In genomic region chr2:183037660-183038340, GRCh38 we compare ENCODE assay signal across 8 cellular contexts. TPM values are rescaled to one million over a fixed set of nuclear protein-coding genes. Genes with fewer than 3 reads are reported as not detected.
A peak's percentile ranks its signal among the peaks of the same experiment; 100 is the strongest.
DNase-seq lines count a peak whose midpoint lies in the region; ATAC-seq, FAIRE-seq and TF ChIP-seq lines count a peak whose summit lies in the region.

No MANE protein-coding gene starts in this region.

- POLR2A ChIA-PET in K562 (lab: Yijun Ruan, JAX), result interaction anchor here (0.6 to 0.9 kb wide), 3 partner anchors 19 to 49 kb away, joined by 3 read pairs; no protein-coding TSS in a partner anchor

- H2AFZ ChIP-seq in K562 (ENCODE audit: low read depth, low read length), result peak overlapping the region; percentile 57

- under 1% methylated on average over 65 of the region's 89 CpGs for WGBS in K562 (ENCODE audit: insufficient coverage, low coverage, missing lambda C conversion rate)

- H3K79me2 ChIP-seq in K562 (ENCODE audit: control insufficient read depth, insufficient read depth, low read length), result peaks cover 53% of the 10 kb centered on the region

- FAIRE-seq in K562 (lab: Jason Lieb, UNC), result no peak

- peak overlapping the region; percentile 81 for H3K4me3 ChIP-seq in AG10803 (ENCODE audit: low read length)
- H3K4me3 ChIP-seq in SJSA1, result peak overlapping the region; percentile 97
- H3K4me3 ChIP-seq in K562, result peak overlapping the region; percentile 76
- peak overlapping the region; percentile 96 for H3K4me3 ChIP-seq in iPS-18a (ENCODE audit: low read length)
- peak overlapping the region; percentile 78 for H3K4me3 ChIP-seq in skeletal muscle satellite cell (ENCODE audit: low read length)

- BruUV-seq in K562 (replicated peaks; lab: Mats Ljungman, UMichigan), result no TSS peak

- H3K9me1 ChIP-seq in K562 (ENCODE audit: control insufficient read depth, insufficient read depth, low read length), result no peaks in the 10 kb centered on the region

- peaks cover 28% of the 10 kb centered on the region for H3K4me1 ChIP-seq in SJSA1 (replicated peaks)
- H3K4me1 ChIP-seq in K562 (replicated peaks in 1 of 2; ENCODE audit: control insufficient read depth in 2 of 2, insufficient read depth in 2 of 2, low read length in 2 of 2), result peaks cover 14 to 22% of the 10 kb centered on the region in 2 experiments
- peaks cover 38% of the 10 kb centered on the region for H3K4me1 ChIP-seq in iPS-18a (ENCODE audit: control insufficient read depth, low read depth, low read length)
- H3K4me1 ChIP-seq in skeletal muscle satellite cell (ENCODE audit: control insufficient read depth, insufficient read depth, low read length), result peaks cover 28% of the 10 kb centered on the region

- H3K4me2 ChIP-seq in K562 (ENCODE audit: insufficient read depth, low read length) (peak overlapping the region; percentile 74), skeletal muscle satellite cell (ENCODE audit: low read length) (peak overlapping the region; percentile 82)

- H3K9ac ChIP-seq in K562 (ENCODE audit: insufficient read depth in 1 of 2, low read depth in 2 of 2, low read length in 2 of 2), result peak overlapping the region; percentile 82 to 95
- peak overlapping the region; percentile 79 for H3K9ac ChIP-seq in iPS-18a (ENCODE audit: low read length)
- H3K9ac ChIP-seq in skeletal muscle satellite cell (ENCODE audit: low read depth, low read length), result peak overlapping the region; percentile 92

- in situ Hi-C loops in K562 (cut with MboI), result no loop called here

- H3K9me3 ChIP-seq in SJSA1 (replicated peaks), result no peaks in the 10 kb centered on the region
- no peaks in the 10 kb centered on the region for H3K9me3 ChIP-seq in K562 (replicated peaks; ENCODE audit: control insufficient read depth, insufficient read depth, low read depth, low read length)
- no peaks in the 10 kb centered on the region for H3K9me3 ChIP-seq in iPS-18a (ENCODE audit: control insufficient read depth, low read depth, low read length)
- H3K9me3 ChIP-seq in skeletal muscle satellite cell (replicated peaks; ENCODE audit: low read length), result no peaks in the 10 kb centered on the region

- TF ChIP-seq CTCF in AG10803 (conservative IDR thresholded peaks at IDR 0.05; ENCODE audit: low read length) (no peak), K562 (IDR thresholded peaks at IDR 0.05 in 2 of 3, conservative IDR thresholded peaks at IDR 0.05 in 1 of 3; ENCODE audit: insufficient read depth in 2 of 3, low read depth in 1 of 3, low read length in 3 of 3) (no peak)

- DNase-seq in AG10803 (ENCODE audit: low read depth), result peak; percentile 20
- DNase-seq in SJSA1 (ENCODE audit: low read depth in 1 of 2, low spot score in 2 of 2), result peak in 1 of 2 experiments; percentile 73
- DNase-seq in K562 (ENCODE audit: extremely low read depth in 1 of 4, low spot score in 3 of 4), result peak; percentile 54 to 67 (median 56)
- no peak for DNase-seq in NK-92 treated with Interleukin-12 subunit alpha and Interleukin-12 subunit beta, amount 100 ng/mL, for 24 hours (lab: John Stamatoyannopoulos, UW)

- H3K27ac ChIP-seq in SJSA1 (peak overlapping the region; percentile 97), K562 (ENCODE audit: extremely low read depth, low read depth, low read length) (peak overlapping the region; percentile 74), iPS-18a (ENCODE audit: low read length) (peak overlapping the region; percentile 63)

- H4K20me1 ChIP-seq in K562 (replicated peaks; ENCODE audit: control insufficient read depth, insufficient read depth, low read length), result no peaks in the 10 kb centered on the region

- no peak for TF ChIP-seq EP300 in K562 (IDR thresholded peaks at IDR 0.05; ENCODE audit: low read length)

- CTCF ChIA-PET in K562 (lab: Yijun Ruan, JAX; ENCODE audit: low intra/inter-chr PET ratio), result interaction anchor here (0.7 kb wide), 1 partner anchor 201 kb away, joined by 3 read pairs; no protein-coding TSS in a partner anchor

- H3K36me3 ChIP-seq in SJSA1, result peaks cover 16% of the 10 kb centered on the region
- peaks cover 3% of the 10 kb centered on the region; the same call in 1 of the 3 replicates for H3K36me3 ChIP-seq in K562 (ENCODE audit: control insufficient read depth, insufficient read depth, low read length)
- H3K36me3 ChIP-seq in iPS-18a (ENCODE audit: control insufficient read depth, low read depth, low read length), result no peaks in the 10 kb centered on the region
- no peaks in the 10 kb centered on the region for H3K36me3 ChIP-seq in skeletal muscle satellite cell (ENCODE audit: insufficient read depth, low read length)

- ATAC-seq in GM18520 (IDR thresholded peaks at IDR 0.05; ENCODE audit: unreplicated experiment) (peak; percentile 21), HG03025 (IDR thresholded peaks at IDR 0.05; ENCODE audit: low FRiP score, unreplicated experiment) (peak; percentile 35), K562 (peak; percentile 56)

- no peak for TF ChIP-seq RAD21 in K562 (CRISPR knock-in tag; conservative IDR thresholded peaks at IDR 0.05 in 1 of 2, IDR thresholded peaks at IDR 0.05 in 1 of 2)

- 0 out of 2 replicates have a peak, but pooled peaks have one; percentile 24 for TF ChIP-seq POLR2A in K562 (conservative IDR thresholded peaks at IDR 0.05)

- intact Hi-C loops in K562 (cut with micrococcal nuclease), result loop anchor here (1.0 to 5.0 kb wide), 5 partner anchors 41 to 1170 kb away; partner anchors contain the start of genes DUSP19 and NUP35

- H3K27me3 ChIP-seq in SJSA1 (replicated peaks) (no peaks in the 10 kb centered on the region), K562 (ENCODE audit: control insufficient read depth in 2 of 2, insufficient read depth in 2 of 2, low read length in 2 of 2) (no peaks in the 10 kb centered on the region), iPS-18a (ENCODE audit: control insufficient read depth, insufficient read depth, low read length) (peaks cover 14% of the 10 kb centered on the region), skeletal muscle satellite cell (ENCODE audit: control insufficient read depth, insufficient read depth, low read length) (no peaks in the 10 kb centered on the region)

TF ChIP-seq in K562, 482 proteins besides CTCF, POLR2A, EP300 and RAD21 (continues in another document):
- TF ChIP-seq NCOA1 (IDR thresholded peaks at IDR 0.05; ENCODE audit: low read depth) (no peak), ZC3H11A (IDR thresholded peaks at IDR 0.05; ENCODE audit: low read depth, low read length) (no peak), POLR2AphosphoS5 (IDR thresholded peaks at IDR 0.05; ENCODE audit: control insufficient read depth, insufficient read depth, low read depth, low read length) (no peak), NRF1 (conservative IDR thresholded peaks at IDR 0.05 in 1 of 2, IDR thresholded peaks at IDR 0.05 in 1 of 2) (no peak)

RNA-seq across cellular contexts. Expression of gene NCKAP1, which starts 0.5 kb away (rescaled TPM):
- total RNA-seq in SJSA1 (2014; rRNA removed; shearing (Covaris generic)), result 96.6 and 195 TPM in 2 replicates
- 95.8 and 462 TPM in 2 replicates for total RNA-seq in K562 (2011; cell fraction: chromatin; rRNA removed; ENCODE audit: low replicate concordance)
- total RNA-seq in K562 (2011; cell fraction: nucleolus; rRNA removed), result 43.0 and 60.9 TPM in 2 replicates
- 111 and 144 TPM in 2 replicates for total RNA-seq in K562 (2011; cell fraction: nucleoplasm; rRNA removed)
- 39.7 and 43.9 TPM in 2 replicates for total RNA-seq in K562 (2014; rRNA removed)
- 120 and 136 TPM in 2 replicates for total RNA-seq in K562 (2014; rRNA removed; fragmentation: Illumina TruSeq; extraction: Trizol)
- 91.0 and 99.2 TPM in 2 replicates for total RNA-seq in K562 (2015; rRNA removed; fragmentation: Illumina TruSeq; extraction: Trizol)
- total RNA-seq in K562 (2021), result 86.6 and 88.7 TPM in 2 replicates
- polyA plus RNA-seq in K562 (2011; rRNA removed), result 120 and 153 TPM in 2 replicates
- polyA plus RNA-seq in K562 (2011; cell fraction: cytosol; rRNA removed), result 39.5 and 56.7 TPM in 2 replicates
- polyA plus RNA-seq in K562 (2011; cell fraction: nucleus; rRNA removed), result 70.5 and 141 TPM in 2 replicates
- 60.8 and 92.5 TPM in 2 replicates for polyA plus RNA-seq in K562 (2012)
- polyA plus RNA-seq in K562 (2014; fragmentation: Illumina TruSeq; extraction: Trizol), result 78.2 and 89.6 TPM in 2 replicates
- 10 to 100 TPM; 34.0 to 35.1 TPM for polyA plus RNA-seq in K562 (2014; fragmentation: Nextera tagmentation; extraction: Ambion mirVana)
- polyA plus RNA-seq in K562 (2014; rRNA removed), result 56.7 and 60.5 TPM in 2 replicates
- polyA minus RNA-seq in K562 (2011; rRNA and poly(A)+ RNA removed), result 194 and 201 TPM in 2 replicates
- polyA minus RNA-seq in K562 (2011; cell fraction: cytosol; rRNA and poly(A)+ RNA removed), result 31.1 and 55.4 TPM in 2 replicates
- 74.7 and 132 TPM in 2 replicates for polyA minus RNA-seq in K562 (2011; cell fraction: nucleus; rRNA and poly(A)+ RNA removed)
- 110 and 125 TPM in 2 replicates for total RNA-seq in skeletal muscle satellite cell (2012; rRNA removed)

RNA-seq across cellular contexts. Expression of gene DUSP19, which starts 40.7 kb away (rescaled TPM):
- total RNA-seq in SJSA1 (2014; rRNA removed; shearing (Covaris generic)), result 5.1 and 8.5 TPM in 2 replicates
- total RNA-seq in K562 (2011; cell fraction: chromatin; rRNA removed; ENCODE audit: low replicate concordance), result 1.3 and 2.0 TPM in 2 replicates
- 1.1 and 1.2 TPM in 2 replicates for total RNA-seq in K562 (2011; cell fraction: nucleolus; rRNA removed)
- total RNA-seq in K562 (2011; cell fraction: nucleoplasm; rRNA removed), result 2.1 and 2.4 TPM in 2 replicates
- 2.7 and 3.1 TPM in 2 replicates for total RNA-seq in K562 (2014; rRNA removed)
- total RNA-seq in K562 (2014; rRNA removed; fragmentation: Illumina TruSeq; extraction: Trizol), result 3.5 and 5.6 TPM in 2 replicates
- total RNA-seq in K562 (2015; rRNA removed; fragmentation: Illumina TruSeq; extraction: Trizol), result 3.2 and 3.7 TPM in 2 replicates
- total RNA-seq in K562 (2021), result 3.5 and 4.7 TPM in 2 replicates
- 4.8 and 6.3 TPM in 2 replicates for polyA plus RNA-seq in K562 (2011; rRNA removed)
- polyA plus RNA-seq in K562 (2011; cell fraction: cytosol; rRNA removed), result 1.3 and 3.1 TPM in 2 replicates
- polyA plus RNA-seq in K562 (2011; cell fraction: nucleus; rRNA removed), result 0.97 and 1.2 TPM in 2 replicates
- polyA plus RNA-seq in K562 (2012), result 1.0 and 2.1 TPM in 2 replicates
- polyA plus RNA-seq in K562 (2014; fragmentation: Illumina TruSeq; extraction: Trizol), result 1.2 and 1.6 TPM in 2 replicates
- 1 to 10 TPM; 2.7 to 3.1 TPM for polyA plus RNA-seq in K562 (2014; fragmentation: Nextera tagmentation; extraction: Ambion mirVana)
- polyA plus RNA-seq in K562 (2014; rRNA removed), result 2.0 and 2.7 TPM in 2 replicates
- polyA minus RNA-seq in K562 (2011; rRNA and poly(A)+ RNA removed), result 5.7 and 6.0 TPM in 2 replicates
- 2.2 and 2.6 TPM in 2 replicates for polyA minus RNA-seq in K562 (2011; cell fraction: cytosol; rRNA and poly(A)+ RNA removed)
- 0.67 and 2.0 TPM in 2 replicates for polyA minus RNA-seq in K562 (2011; cell fraction: nucleus; rRNA and poly(A)+ RNA removed)
- 1.8 and 2.6 TPM in 2 replicates for total RNA-seq in skeletal muscle satellite cell (2012; rRNA removed)
